ENCODE assay signal across 18 cellular contexts in the genomic region with DNA sequence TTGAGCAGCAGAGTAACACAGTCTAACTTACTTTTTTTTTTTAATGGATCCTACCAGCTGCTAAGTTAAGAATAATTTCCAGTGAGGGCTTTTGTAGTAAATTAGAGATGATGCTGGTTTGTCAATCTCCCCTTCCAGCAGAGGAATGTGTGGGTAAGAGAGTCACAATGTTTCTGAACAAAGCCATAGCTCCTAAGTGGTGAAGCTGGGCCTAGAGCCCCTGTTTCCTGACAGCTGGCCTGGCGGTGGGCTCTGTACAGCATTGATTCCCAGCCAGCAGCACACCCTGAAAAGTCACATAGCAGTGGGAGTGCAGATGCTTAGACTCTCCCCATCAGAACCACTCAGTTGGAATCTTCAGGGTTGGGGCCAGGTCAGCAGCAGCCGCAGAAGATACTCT. TPM values are rescaled to one million over a fixed set of nuclear protein-coding genes. Genes with fewer than 3 reads are reported as not detected.
A peak's percentile ranks its signal among the peaks of the same experiment; 100 is the strongest.
DNase-seq lines count a peak whose midpoint lies in the region; ATAC-seq, FAIRE-seq and TF ChIP-seq lines count a peak whose summit lies in the region.
"Had no signal": no experiment of that assay in that cellular context is flagged by ENCODE, and none has a peak within 500 bp of the region (broad histone marks: within the 10 kb centered on the region; RNA-seq: fewer than 3 reads in every experiment).

No MANE protein-coding gene starts in this region.

- WGBS in endodermal cell (ENCODE audit: insufficient coverage in 1 of 2, insufficient read length in 1 of 2), 2 experiments: 94 to 100% methylated on average over 1 to 2 of the region's 2 CpGs
- 78 to 89% methylated on average over 2 of the region's 2 CpGs for WGBS in pancreas, 2 donors

- H3K79me2 ChIP-seq in neural progenitor cell (ENCODE audit: low read depth): no peaks in the 10 kb centered on the region

- FAIRE-seq in pancreas (lab: Jason Lieb, UNC): no peak
- FAIRE-seq: GM12892 had no signal

- H3K36me3 ChIP-seq in endodermal cell (ENCODE audit: control insufficient read depth, insufficient read depth, low read length) (peaks cover 24% of the 10 kb centered on the region), neural progenitor cell (peaks cover 6% of the 10 kb centered on the region), vagina (peaks cover 0 to 37% of the 10 kb centered on the region in 2 donors), pancreas (peaks cover 0 to 18% (median 4%) of the 10 kb centered on the region in 3 donors)

- H3K9me3 ChIP-seq in endodermal cell (ENCODE audit: control insufficient read depth, low read length) (peaks cover 16% of the 10 kb centered on the region), neural progenitor cell (ENCODE audit: low read depth) (peaks cover 5% of the 10 kb centered on the region), vagina (no peaks in the 10 kb centered on the region), pancreas (no peaks in the 10 kb centered on the region)

- H3K9me3 Mint-ChIP-seq in activated CD8-positive, alpha-beta T cell treated with anti-CD3 and anti-CD28 coated beads, Interleukin-2, amount 10 ng/mL, durations not matched to agents 7 days and 5 days (ENCODE audit: insufficient read depth): no peaks in the 10 kb centered on the region
- H3K9me3 Mint-ChIP-seq in activated CD8-positive, alpha-beta T cell treated with anti-CD3 and anti-CD28 coated beads for 36 hours: no peaks in the 10 kb centered on the region
- H3K9me3 Mint-ChIP-seq in endodermal cell (peaks cover 15% of the 10 kb centered on the region), neural progenitor cell (peaks cover 2% of the 10 kb centered on the region)
- H3K9me3 Mint-ChIP-seq: HFFc6 had no signal

- CTCF ChIA-PET in activated CD8-positive, alpha-beta T cell treated with anti-CD3 and anti-CD28 coated beads, Interleukin-2, amount 10 ng/mL, durations not matched to agents 7 days and 5 days (lab: Charles Lee): interaction anchor here (0.7 to 3.1 kb wide), 2 partner anchors 166 to 971 kb away, joined by 5 to 8 read pairs; no protein-coding TSS in a partner anchor
- CTCF ChIA-PET in activated CD8-positive, alpha-beta T cell treated with anti-CD3 and anti-CD28 coated beads for 36 hours (lab: Charles Lee): interaction anchor here (1.5 to 2.2 kb wide), 2 partner anchors 11 to 166 kb away, joined by 3 to 13 read pairs; no protein-coding TSS in a partner anchor

- TF ChIP-seq POLR2A in vagina (IDR thresholded peaks at IDR 0.05): no peak

- DNase-seq in activated CD8-positive, alpha-beta T cell treated with anti-CD3 and anti-CD28 coated beads, Interleukin-2, amount 10 ng/mL, durations not matched to agents 7 days and 5 days: no peak
- no peak for DNase-seq in activated CD8-positive, alpha-beta T cell treated with anti-CD3 and anti-CD28 coated beads for 36 hours
- DNase-seq in endodermal cell: no peak
- DNase-seq in neural progenitor cell (ENCODE audit: low spot score): no peak
- no peak for DNase-seq in vagina (ENCODE audit: extremely low spot score in 2 of 2)
- DNase-seq in DMS53 (lab: John Stamatoyannopoulos, UW): no peak
- DNase-seq in pancreas: no peak
- no peak for DNase-seq in posterior vena cava (ENCODE audit: low spot score)
- DNase-seq: DMS 273 treated with DMSO at 0.1 percent for 48 hours, HFFc6, NCI-H1436, NCI-H2081 treated with DMSO at 0.1 percent for 48 hours, NCI-H510A treated with DMSO at 0.1 percent for 48 hours had no signal

- no peak overlapping the region for H3K4me3 ChIP-seq in endodermal cell (ENCODE audit: low read length)
- no peak overlapping the region for H3K4me3 ChIP-seq in neural progenitor cell
- H3K4me3 ChIP-seq in vagina: no peak overlapping the region
- no peak overlapping the region for H3K4me3 ChIP-seq in pancreas
- H3K4me3 ChIP-seq: BLaER1 treated with 17β-estradiol and CSF1 and Interleukin-3, amounts not matched to agents 10 nM and 100 nM had no signal

- H3K4me2 ChIP-seq in neural progenitor cell: peak overlapping the region; percentile 22
- H3K4me2 ChIP-seq: BLaER1 treated with 17β-estradiol and CSF1 and Interleukin-3, amounts not matched to agents 10 nM and 100 nM; KMS-11 had no signal

- no peak for ATAC-seq in activated CD8-positive, alpha-beta T cell treated with anti-CD3 and anti-CD28 coated beads, Interleukin-2, amount 10 ng/mL, durations not matched to agents 7 days and 5 days
- ATAC-seq in activated CD8-positive, alpha-beta T cell treated with anti-CD3 and anti-CD28 coated beads for 36 hours: no peak
- no peak for ATAC-seq in pancreas

- H4K20me1 ChIP-seq in neural progenitor cell (ENCODE audit: low read depth): no peaks in the 10 kb centered on the region

- peaks cover 3% of the 10 kb centered on the region for H3K4me1 ChIP-seq in endodermal cell (ENCODE audit: control insufficient read depth, insufficient read depth, low read length)
- peaks cover 12% of the 10 kb centered on the region for H3K4me1 ChIP-seq in neural progenitor cell
- no peaks in the 10 kb centered on the region for H3K4me1 ChIP-seq in vagina
- no peaks in the 10 kb centered on the region for H3K4me1 ChIP-seq in pancreas

- peaks cover 39% of the 10 kb centered on the region for H3K36me3 Mint-ChIP-seq in activated CD8-positive, alpha-beta T cell treated with anti-CD3 and anti-CD28 coated beads, Interleukin-2, amount 10 ng/mL, durations not matched to agents 7 days and 5 days (ENCODE audit: low read depth)
- peaks cover 4% of the 10 kb centered on the region for H3K36me3 Mint-ChIP-seq in activated CD8-positive, alpha-beta T cell treated with anti-CD3 and anti-CD28 coated beads for 36 hours (ENCODE audit: low read depth)
- H3K36me3 Mint-ChIP-seq in endodermal cell (ENCODE audit: low read depth) (peaks cover 24% of the 10 kb centered on the region), neural progenitor cell (peaks cover 39% of the 10 kb centered on the region)

- no peak overlapping the region for H2AFZ ChIP-seq in neural progenitor cell (replicated peaks)

- H3K27ac Mint-ChIP-seq in activated CD8-positive, alpha-beta T cell treated with anti-CD3 and anti-CD28 coated beads, Interleukin-2, amount 10 ng/mL, durations not matched to agents 7 days and 5 days: peak overlapping the region; percentile 20
- H3K27ac Mint-ChIP-seq in activated CD8-positive, alpha-beta T cell treated with anti-CD3 and anti-CD28 coated beads for 36 hours: no peak overlapping the region
- H3K27ac Mint-ChIP-seq in endodermal cell (peak overlapping the region; percentile 74), neural progenitor cell (no peak overlapping the region)
- H3K27ac Mint-ChIP-seq: HFFc6 had no signal

- H3K27me3 ChIP-seq in endodermal cell (ENCODE audit: control insufficient read depth, insufficient read depth, low read length, poor library complexity, severe bottlenecking) (no peaks in the 10 kb centered on the region), neural progenitor cell (no peaks in the 10 kb centered on the region), vagina (no peaks in the 10 kb centered on the region), pancreas (no peaks in the 10 kb centered on the region)
- H3K27me3 ChIP-seq: BLaER1 treated with 17β-estradiol and CSF1 and Interleukin-3, amounts not matched to agents 10 nM and 100 nM had no signal

- TF ChIP-seq CTCF in activated CD8-positive, alpha-beta T cell treated with anti-CD3 and anti-CD28 coated beads for 36 hours (IDR thresholded peaks at IDR 0.05): no peak
- TF ChIP-seq CTCF in endodermal cell (conservative IDR thresholded peaks at IDR 0.05) (no peak), neural progenitor cell (IDR thresholded peaks at IDR 0.05) (no peak), vagina (IDR thresholded peaks at IDR 0.05) (no peak), pancreas (IDR thresholded peaks at IDR 0.05) (no peak)

- POLR2A ChIA-PET in activated CD8-positive, alpha-beta T cell treated with anti-CD3 and anti-CD28 coated beads, Interleukin-2, amount 10 ng/mL, durations not matched to agents 7 days and 5 days (lab: Charles Lee): no interaction called here
- POLR2A ChIA-PET in activated CD8-positive, alpha-beta T cell treated with anti-CD3 and anti-CD28 coated beads for 36 hours (lab: Charles Lee): interaction anchor here (1.3 kb wide), 1 partner anchor 153 kb away, joined by 4 read pairs; the partner anchor contains the start of gene MAT2A

- peaks cover 10% of the 10 kb centered on the region for H3F3A ChIP-seq in neural progenitor cell (ENCODE audit: low read depth)

- no peak overlapping the region for H3K4me3 Mint-ChIP-seq in activated CD8-positive, alpha-beta T cell treated with anti-CD3 and anti-CD28 coated beads, Interleukin-2, amount 10 ng/mL, durations not matched to agents 7 days and 5 days
- no peak overlapping the region for H3K4me3 Mint-ChIP-seq in activated CD8-positive, alpha-beta T cell treated with anti-CD3 and anti-CD28 coated beads for 36 hours
- H3K4me3 Mint-ChIP-seq in endodermal cell: no peak overlapping the region
- no peak overlapping the region for H3K4me3 Mint-ChIP-seq in neural progenitor cell
- H3K4me3 Mint-ChIP-seq: HFFc6 had no signal

- intact Hi-C loops in activated CD8-positive, alpha-beta T cell treated with anti-CD3 and anti-CD28 coated beads for 36 hours (cut with micrococcal nuclease): no loop called here
- intact Hi-C loops in vagina (cut with DNase I) (no loop called here), pancreas (cut with DNase I) (no loop called here), posterior vena cava (cut with DNase I) (no loop called here)

- H3K4me1 Mint-ChIP-seq in activated CD8-positive, alpha-beta T cell treated with anti-CD3 and anti-CD28 coated beads, Interleukin-2, amount 10 ng/mL, durations not matched to agents 7 days and 5 days (ENCODE audit: low read depth): peaks cover 2% of the 10 kb centered on the region
- no peaks in the 10 kb centered on the region for H3K4me1 Mint-ChIP-seq in activated CD8-positive, alpha-beta T cell treated with anti-CD3 and anti-CD28 coated beads for 36 hours (ENCODE audit: low read depth)
- H3K4me1 Mint-ChIP-seq in endodermal cell (peaks cover 28% of the 10 kb centered on the region), neural progenitor cell (peaks cover 19% of the 10 kb centered on the region)

- H3K9ac ChIP-seq in endodermal cell (ENCODE audit: extremely low read depth, low read length, poor library complexity, severe bottlenecking) (no peak overlapping the region), neural progenitor cell (no peak overlapping the region)
- H3K9ac ChIP-seq: BLaER1 treated with 17β-estradiol and CSF1 and Interleukin-3, amounts not matched to agents 10 nM and 100 nM; KMS-11 had no signal

- no peak overlapping the region for H3K27ac ChIP-seq in endodermal cell (ENCODE audit: low read depth, low read length)
- no peak overlapping the region for H3K27ac ChIP-seq in neural progenitor cell
- H3K27ac ChIP-seq in vagina: peak overlapping the region; percentile 53
- no peak overlapping the region for H3K27ac ChIP-seq in pancreas
- H3K27ac ChIP-seq: KMS-11 had no signal

- H3K27me3 Mint-ChIP-seq in activated CD8-positive, alpha-beta T cell treated with anti-CD3 and anti-CD28 coated beads, Interleukin-2, amount 10 ng/mL, durations not matched to agents 7 days and 5 days (ENCODE audit: low read depth): no peaks in the 10 kb centered on the region
- no peaks in the 10 kb centered on the region for H3K27me3 Mint-ChIP-seq in activated CD8-positive, alpha-beta T cell treated with anti-CD3 and anti-CD28 coated beads for 36 hours
- H3K27me3 Mint-ChIP-seq in endodermal cell (ENCODE audit: insufficient read depth): no peaks in the 10 kb centered on the region
- H3K27me3 Mint-ChIP-seq in neural progenitor cell (ENCODE audit: insufficient read depth, low read depth): peaks cover 4% of the 10 kb centered on the region

RNA-seq across cellular contexts. Expression of gene CAPG, which starts 24.4 kb away (rescaled TPM):
- total RNA-seq in activated CD8-positive, alpha-beta T cell treated with anti-CD3 and anti-CD28 coated beads, Interleukin-2, amount 10 ng/mL, durations not matched to agents 7 days and 5 days: 100 to 1,000 TPM; 282 to 288 TPM
- total RNA-seq in activated CD8-positive, alpha-beta T cell treated with anti-CD3 and anti-CD28 coated beads for 36 hours: 10 to 100 TPM; 18.7 to 19.3 TPM
- total RNA-seq in endodermal cell: 100 to 1,000 TPM; 104 to 119 TPM
- 30.9 TPM for polyA plus RNA-seq in endodermal cell (2013, experiment 1 of 2)
- 30.1 TPM for polyA plus RNA-seq in endodermal cell (2013, experiment 2 of 2)
- 23.9 TPM in 2 replicates for total RNA-seq in neural progenitor cell (ENCODE audit: low replicate concordance)
- total RNA-seq in vagina: 165 TPM
- total RNA-seq in pancreas: 100 to 1,000 TPM in 1 of 6 donors, 10 to 100 TPM in 5; 10.9 to 111 (median 29.0) TPM
- 10 to 100 TPM; 37.6 to 41.3 TPM for polyA plus RNA-seq in pancreas
- 10 to 100 TPM; 56.6 to 72.1 TPM for total RNA-seq in posterior vena cava

RNA-seq across cellular contexts. Expression of gene ELMOD3, which starts 31.2 kb away (rescaled TPM):
- total RNA-seq in activated CD8-positive, alpha-beta T cell treated with anti-CD3 and anti-CD28 coated beads, Interleukin-2, amount 10 ng/mL, durations not matched to agents 7 days and 5 days: 10 to 100 TPM; 14.4 to 19.9 TPM
- total RNA-seq in activated CD8-positive, alpha-beta T cell treated with anti-CD3 and anti-CD28 coated beads for 36 hours: 10 to 100 TPM; 11.8 to 13.0 TPM
- total RNA-seq in endodermal cell (10 to 100 TPM; 12.4 to 18.9 TPM), neural progenitor cell (ENCODE audit: low replicate concordance) (21.5 and 28.1 TPM in 2 replicates), vagina (44.7 TPM), pancreas (10 to 100 TPM in 1 of 6 donors, 1 to 10 TPM in 5; 3.9 to 10.5 (median 6.6) TPM), posterior vena cava (10 to 100 TPM; 11.2 to 13.1 TPM)
- polyA plus RNA-seq in endodermal cell (2013, experiment 1 of 2): 19.1 TPM
- 19.3 TPM for polyA plus RNA-seq in endodermal cell (2013, experiment 2 of 2)
- 10 to 100 TPM; 21.1 to 22.9 TPM for polyA plus RNA-seq in pancreas

RNA-seq across cellular contexts. Expression of gene RETSAT, which starts 31.4 kb away (rescaled TPM):
- total RNA-seq in activated CD8-positive, alpha-beta T cell treated with anti-CD3 and anti-CD28 coated beads, Interleukin-2, amount 10 ng/mL, durations not matched to agents 7 days and 5 days: 10 to 100 TPM; 27.8 to 28.4 TPM
- 10 to 100 TPM; 21.3 to 22.9 TPM for total RNA-seq in activated CD8-positive, alpha-beta T cell treated with anti-CD3 and anti-CD28 coated beads for 36 hours
- total RNA-seq in endodermal cell: 10 to 100 TPM; 12.7 to 19.7 TPM
- 11.9 TPM for polyA plus RNA-seq in endodermal cell (2013, experiment 1 of 2)
- polyA plus RNA-seq in endodermal cell (2013, experiment 2 of 2): 12.8 TPM
- total RNA-seq in neural progenitor cell (ENCODE audit: low replicate concordance): 13.3 and 19.0 TPM in 2 replicates
- total RNA-seq in vagina: 62.1 TPM
- total RNA-seq in pancreas: 10 to 100 TPM; 24.9 to 48.3 (median 35.0) TPM
- polyA plus RNA-seq in pancreas: 10 to 100 TPM; 20.7 to 22.1 TPM
- total RNA-seq in posterior vena cava: 10 to 100 TPM; 29.2 TPM

RNA-seq across cellular contexts. Expression of gene SH2D6, which starts 32.8 kb away (rescaled TPM):
- total RNA-seq in activated CD8-positive, alpha-beta T cell treated with anti-CD3 and anti-CD28 coated beads, Interleukin-2, amount 10 ng/mL, durations not matched to agents 7 days and 5 days: under 1 TPM; 0.61 to 0.73 TPM
- total RNA-seq in activated CD8-positive, alpha-beta T cell treated with anti-CD3 and anti-CD28 coated beads for 36 hours: under 1 TPM; 0.77 to 0.96 TPM
- 1 to 10 TPM in 1 of 2 donors, under 1 TPM in 1; 0.68 to 1.1 TPM for total RNA-seq in endodermal cell
- polyA plus RNA-seq in endodermal cell (2013, experiment 1 of 2): 0.28 TPM
- 0.70 TPM for polyA plus RNA-seq in endodermal cell (2013, experiment 2 of 2)
- 0.07 and 0.74 TPM in 2 replicates for total RNA-seq in neural progenitor cell (ENCODE audit: low replicate concordance)
- total RNA-seq in vagina: not detected
- 1 to 10 TPM in 5 of 6 donors, under 1 TPM in 1; 0.70 to 9.7 (median 2.8) TPM for total RNA-seq in pancreas
- 10 to 100 TPM; 21.3 to 28.1 TPM for polyA plus RNA-seq in pancreas
- total RNA-seq in posterior vena cava: not detected
- total RNA-seq: H4, M059J had no signal

RNA-seq across cellular contexts. Expression of gene TGOLN2, which starts 58.0 kb away (rescaled TPM):
- 100 to 1,000 TPM; 100 to 102 TPM for total RNA-seq in activated CD8-positive, alpha-beta T cell treated with anti-CD3 and anti-CD28 coated beads, Interleukin-2, amount 10 ng/mL, durations not matched to agents 7 days and 5 days
- 10 to 100 TPM; 62.8 to 64.0 TPM for total RNA-seq in activated CD8-positive, alpha-beta T cell treated with anti-CD3 and anti-CD28 coated beads for 36 hours
- total RNA-seq in endodermal cell (10 to 100 TPM; 58.6 to 67.0 TPM), neural progenitor cell (ENCODE audit: low replicate concordance) (28.5 and 31.9 TPM in 2 replicates), vagina (96.0 TPM), pancreas (10 to 100 TPM; 33.1 to 74.7 (median 43.1) TPM), posterior vena cava (100 to 1,000 TPM in 1 of 2 donors, 10 to 100 TPM in 1; 87.2 to 107 TPM)
- polyA plus RNA-seq in endodermal cell (2013, experiment 1 of 2): 46.4 TPM
- 44.3 TPM for polyA plus RNA-seq in endodermal cell (2013, experiment 2 of 2)
- 10 to 100 TPM; 17.7 to 33.7 TPM for polyA plus RNA-seq in pancreas

Comparison
In these comparisons a context has a peak if more than half of its experiments do, and no peak if none do; other contexts are left out.
1. H3K27ac Mint-ChIP-seq: peak in activated CD8-positive, alpha-beta T cell treated with anti-CD3 and anti-CD28 coated beads, Interleukin-2, amount 10 ng/mL, durations not matched to agents 7 days and 5 days (single experiment) and endodermal cell (single experiment); none in activated CD8-positive, alpha-beta T cell treated with anti-CD3 and anti-CD28 coated beads for 36 hours (single experiment) and neural progenitor cell (single experiment).